Comparison of ENCODE assay signal across 17 cellular contexts in the genomic region with DNA sequence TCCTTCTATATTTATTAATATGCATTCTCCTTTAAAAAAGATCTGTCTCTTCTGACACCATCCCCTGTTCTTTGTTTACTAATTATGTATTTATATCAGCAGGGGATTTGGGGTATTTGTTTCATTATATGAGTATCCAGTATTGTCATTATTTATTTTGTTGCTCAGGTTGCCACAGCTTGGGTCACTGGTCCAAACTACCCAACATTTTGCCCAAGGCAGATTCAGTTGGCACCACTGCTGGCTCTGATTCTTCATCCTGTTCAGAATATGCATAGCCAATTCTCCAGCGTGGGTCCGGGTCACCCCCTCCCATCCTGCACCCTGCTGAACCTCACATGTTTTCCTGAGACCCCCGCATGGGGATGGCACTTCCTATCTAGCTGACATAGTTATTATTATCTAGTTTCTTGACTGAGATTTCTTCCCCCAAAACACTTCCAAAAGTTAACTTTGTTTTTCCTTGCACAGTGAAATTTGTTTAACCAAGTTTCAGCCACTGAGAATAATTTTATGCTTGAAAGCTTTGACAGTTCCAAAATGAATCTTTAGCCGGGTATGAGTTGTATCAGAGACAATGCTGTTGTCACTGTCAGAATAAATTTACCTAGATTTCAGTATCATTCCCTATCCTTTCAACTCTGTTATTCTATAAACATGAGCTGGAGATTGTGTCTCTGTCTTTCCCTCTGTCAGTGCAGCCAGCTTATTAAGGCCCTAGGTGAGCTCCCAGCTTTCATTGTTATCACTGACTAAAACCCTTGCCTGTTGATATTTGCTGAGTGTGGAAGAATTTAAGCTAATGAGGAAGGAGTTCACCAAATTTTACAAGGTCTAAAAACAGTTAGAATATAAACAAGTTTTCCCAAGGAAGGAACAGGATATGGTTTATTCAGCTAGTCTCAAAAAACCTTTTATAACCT.
DNase-seq lines count a peak whose midpoint lies in the region; ATAC-seq and TF ChIP-seq lines count a peak whose summit lies in the region.
"Had no signal": no experiment of that assay in that cellular context is flagged by ENCODE, and none has a peak within 500 bp of the region (broad histone marks: within the 10 kb centered on the region; RNA-seq: fewer than 3 reads in every experiment).

No MANE protein-coding gene starts in this region.

- no peaks in the 10 kb centered on the region for H3K27me3 ChIP-seq in CD8-positive, alpha-beta memory T cell (ENCODE audit: insufficient read depth, low read length, poor library complexity, severe bottlenecking)
- H3K27me3 ChIP-seq in neutrophil = no peaks in the 10 kb centered on the region
- no peaks in the 10 kb centered on the region for H3K27me3 ChIP-seq in tibial nerve
- H3K27me3 ChIP-seq: right atrium auricular region had no signal

- peaks cover 37 to 98% (median 62%) of the 10 kb centered on the region in 3 donors for H3K36me3 Mint-ChIP-seq in CD8-positive, alpha-beta memory T cell
- H3K36me3 Mint-ChIP-seq in activated naive CD4-positive, alpha-beta T cell treated with anti-CD3 and anti-CD28 coated beads, Interleukin-2, amount 50 U/mL, for 72 hours = peaks cover 58 to 95% of the 10 kb centered on the region in 2 donors

- no peaks in the 10 kb centered on the region for H3K27me3 Mint-ChIP-seq in CD8-positive, alpha-beta memory T cell

- peak overlapping the region in 1 of 7 donors; percentile 11 for H3K4me3 Mint-ChIP-seq in CD8-positive, alpha-beta memory T cell

- POLR2A ChIA-PET in CD8-positive, alpha-beta memory T cell (lab: Charles Lee) = no interaction called here

- TF ChIP-seq CTCF in neutrophil (IDR thresholded peaks at IDR 0.05) = no peak
- no peak for TF ChIP-seq CTCF in tibial nerve (IDR thresholded peaks at IDR 0.05)

- H3K27ac ChIP-seq in CD8-positive, alpha-beta memory T cell (ENCODE audit: low read depth, low read length) = no peak overlapping the region
- H3K27ac ChIP-seq in neutrophil (peak overlapping the region; percentile 79), tibial nerve (peak overlapping the region in 2 of 4 donors; percentile 23 to 66)
- H3K27ac ChIP-seq: right atrium auricular region had no signal

- TF ChIP-seq EP300 in tibial nerve (IDR thresholded peaks at IDR 0.05) = no peak

- CTCF ChIA-PET in CD8-positive, alpha-beta memory T cell (lab: Charles Lee) = interaction anchor here (1.1 to 2.5 kb wide), 5 partner anchors 15 to 322 kb away, joined by 3 to 6 read pairs (median 3); no protein-coding TSS in a partner anchor

- DNase-seq in CD8-positive, alpha-beta memory T cell = no peak
- DNase-seq in activated naive CD4-positive, alpha-beta T cell treated with anti-CD3 and anti-CD28 coated beads, Interleukin-2, amount 50 U/mL, for 72 hours (ENCODE audit: low spot score in 2 of 2) = no peak
- DNase-seq in tibial nerve (ENCODE audit: low spot score in 2 of 2) = no peak
- DNase-seq in germinal center (ENCODE audit: low spot score) = no peak
- DNase-seq: activated gamma-delta T cell; C1 segment of cervical spinal cord; glutamatergic neuron; HCEC 1CT; NCI-H226; SK-N-SH; stimulated activated CD4-positive, alpha-beta T cell treated with anti-CD3 and anti-CD28 coated beads, Interleukin-4, amount 100 ng/mL, for 24 hours; stimulated activated naive CD4-positive, alpha-beta T cell had no signal

- ATAC-seq in HG02610 (IDR thresholded peaks at IDR 0.05; ENCODE audit: unreplicated experiment) = peak; percentile 70
- peak; percentile 6 to 39 for ATAC-seq in activated naive CD4-positive, alpha-beta T cell treated with anti-CD3 and anti-CD28 coated beads, Interleukin-2, amount 50 U/mL, for 72 hours
- ATAC-seq in HG03196 (IDR thresholded peaks at IDR 0.05; ENCODE audit: unreplicated experiment) = no peak
- ATAC-seq: activated CD4-positive, CD25-positive, alpha-beta regulatory T cell treated with anti-CD3 and anti-CD28 coated beads, Interleukin-2, amount 50 U/mL, for 24 hours had no signal

- peaks cover 44% of the 10 kb centered on the region for H3K36me3 ChIP-seq in CD8-positive, alpha-beta memory T cell (ENCODE audit: insufficient read depth, low read length)
- H3K36me3 ChIP-seq in neutrophil (peaks cover 98% of the 10 kb centered on the region), tibial nerve (peaks cover 0 to 76% (median 15%) of the 10 kb centered on the region in 3 donors)

- no peak overlapping the region for H3K4me3 ChIP-seq in CD8-positive, alpha-beta memory T cell (ENCODE audit: low read length)
- H3K4me3 ChIP-seq in neutrophil (ENCODE audit: low read depth in 1 of 2, low read length in 1 of 2) = no peak overlapping the region
- H3K4me3 ChIP-seq in tibial nerve = no peak overlapping the region
- H3K4me3 ChIP-seq: right atrium auricular region had no signal

- peaks cover 66% of the 10 kb centered on the region for H3K4me1 ChIP-seq in CD8-positive, alpha-beta memory T cell (ENCODE audit: insufficient read depth, low read length)
- H3K4me1 ChIP-seq in neutrophil (ENCODE audit: control insufficient read depth in 1 of 2, insufficient read depth in 1 of 2, low read depth in 1 of 2, low read length in 1 of 2) = peaks cover 20 to 27% of the 10 kb centered on the region in 2 experiments
- H3K4me1 ChIP-seq in tibial nerve = peaks cover 0 to 95% (median 47%) of the 10 kb centered on the region in 4 donors

- no peak for TF ChIP-seq POLR2A in tibial nerve (IDR thresholded peaks at IDR 0.05)

- H3K9me3 ChIP-seq in CD8-positive, alpha-beta memory T cell (ENCODE audit: low read length) = no peaks in the 10 kb centered on the region
- H3K9me3 ChIP-seq in neutrophil = no peaks in the 10 kb centered on the region
- no peaks in the 10 kb centered on the region for H3K9me3 ChIP-seq in tibial nerve
- H3K9me3 ChIP-seq: right atrium auricular region, SK-N-SH had no signal

- peaks cover 82 to 96% (median 93%) of the 10 kb centered on the region in 3 donors for H3K4me1 Mint-ChIP-seq in CD8-positive, alpha-beta memory T cell

- WGBS in tibial nerve, 2 donors = 59 to 73% methylated on average over 4 of the region's 4 CpGs

- peaks cover 0 to 1% (median 0%) of the 10 kb centered on the region in 5 donors for H3K9me3 Mint-ChIP-seq in CD8-positive, alpha-beta memory T cell
- no peaks in the 10 kb centered on the region for H3K9me3 Mint-ChIP-seq in activated naive CD4-positive, alpha-beta T cell treated with anti-CD3 and anti-CD28 coated beads, Interleukin-2, amount 50 U/mL, for 72 hours

- peak overlapping the region in 7 of 8 donors; percentile 7 to 79 (median 42) for H3K27ac Mint-ChIP-seq in CD8-positive, alpha-beta memory T cell
- peak overlapping the region; percentile 84 to 94 for H3K27ac Mint-ChIP-seq in activated naive CD4-positive, alpha-beta T cell treated with anti-CD3 and anti-CD28 coated beads, Interleukin-2, amount 50 U/mL, for 72 hours
